Comparison of ENCODE assay signal across 26 cellular contexts in genomic region chr6:161828355-161828754, GRCh38.
"Had no signal": no experiment of that assay in that cellular context is flagged by ENCODE, and none has a peak within 500 bp of the region (broad histone marks: within the 10 kb centered on the region; RNA-seq: fewer than 3 reads in every experiment).

No MANE protein-coding gene starts in this region.

- H3K4me2 ChIP-seq: smooth muscle cell had no signal

- H3K9me3 ChIP-seq: esophagus squamous epithelium, left ventricle myocardium inferior, pancreas, prostate gland, stomach, thyroid gland, upper lobe of right lung had no signal

- H3K4me1 ChIP-seq: esophagus squamous epithelium, left ventricle myocardium inferior, pancreas, prostate gland, stomach, thyroid gland, upper lobe of right lung had no signal

- H3K4me1 Mint-ChIP-seq: activated naive CD4-positive, alpha-beta T cell treated with anti-CD3 and anti-CD28 coated beads, Interleukin-2, amount 50 U/mL, for 24 hours; activated naive CD8-positive, alpha-beta T cell treated with anti-CD3 and anti-CD28 coated beads, Interleukin-2, amount 50 U/mL, for 24 hours; activated T-helper 17 cell treated with anti-CD3 and anti-CD28 coated beads, Interleukin-2, amount 50 U/mL, for 72 hours; mesothelial cell of epicardium had no signal

- H3K27ac Mint-ChIP-seq: activated CD8-positive, alpha-beta T cell treated with anti-CD3 and anti-CD28 coated beads for 36 hours; activated naive CD4-positive, alpha-beta T cell treated with anti-CD3 and anti-CD28 coated beads, Interleukin-2, amount 50 U/mL, for 24 hours; activated naive CD8-positive, alpha-beta T cell treated with anti-CD3 and anti-CD28 coated beads, Interleukin-2, amount 50 U/mL, for 24 hours; activated T-helper 17 cell treated with anti-CD3 and anti-CD28 coated beads, Interleukin-2, amount 50 U/mL, for 72 hours; mesothelial cell of epicardium; stimulated activated naive B cell treated with anti-CD40 and anti-IgM and Interleukin-4, amounts not matched to agents 10 μg/mL and 1 μg/mL and 100 μg/mL, for 72 hours; T-helper 17 cell had no signal

- H3K36me3 ChIP-seq: esophagus squamous epithelium, left ventricle myocardium inferior, pancreas, prostate gland, stomach, thyroid gland, upper lobe of right lung had no signal

- H3K27ac ChIP-seq: esophagus squamous epithelium, left ventricle myocardium inferior, pancreas, prostate gland, stomach, thyroid gland, upper lobe of right lung had no signal

- H3K36me3 Mint-ChIP-seq: activated naive CD4-positive, alpha-beta T cell treated with anti-CD3 and anti-CD28 coated beads, Interleukin-2, amount 50 U/mL, for 24 hours; mesothelial cell of epicardium; naive B cell; stimulated activated naive B cell treated with anti-CD40 and anti-IgM and Interleukin-4, amounts not matched to agents 10 μg/mL and 1 μg/mL and 100 μg/mL, for 72 hours had no signal

- H3K27me3 Mint-ChIP-seq: activated CD8-positive, alpha-beta T cell treated with anti-CD3 and anti-CD28 coated beads for 36 hours; activated naive CD4-positive, alpha-beta T cell treated with anti-CD3 and anti-CD28 coated beads, Interleukin-2, amount 50 U/mL, for 24 hours; activated naive CD8-positive, alpha-beta T cell treated with anti-CD3 and anti-CD28 coated beads, Interleukin-2, amount 50 U/mL, for 24 hours; activated T-helper 17 cell treated with anti-CD3 and anti-CD28 coated beads, Interleukin-2, amount 50 U/mL, for 72 hours; T-helper 17 cell had no signal

- DNase-seq: activated CD4-positive, alpha-beta T cell treated with anti-CD3 and anti-CD28 coated beads for 1 hour; activated CD4-positive, alpha-beta T cell treated with anti-CD3 and anti-CD28 coated beads, Interleukin-2, amount 50 U/mL, for 1 hour; activated CD8-positive, alpha-beta T cell treated with anti-CD3 and anti-CD28 coated beads for 36 hours; activated naive CD8-positive, alpha-beta T cell treated with anti-CD3 and anti-CD28 coated beads, Interleukin-2, amount 50 U/mL, for 24 hours; activated T-cell treated with anti-CD3 and anti-CD28 coated beads, Interleukin-2, amount 50 U/mL, for 4 hours; esophagus squamous epithelium; foreskin melanocyte; islet precursor cell; left ventricle myocardium inferior; mammary epithelial cell; naive B cell; pancreas; retina; stimulated activated CD4-positive, alpha-beta T cell treated with anti-CD3 and anti-CD28 coated beads, Interleukin-15, amount 100 ng/mL, for 24 hours; stimulated activated CD4-positive, alpha-beta T cell treated with anti-CD3 and anti-CD28 coated beads, Interleukin-2, amount 100 ng/mL, for 24 hours; stimulated activated naive B cell treated with anti-CD40 and anti-IgM and Interleukin-4, amounts not matched to agents 10 μg/mL and 1 μg/mL and 100 μg/mL, for 72 hours; stomach; T-helper 17 cell; T1000; thyroid gland; upper lobe of right lung had no signal

- H3K27me3 ChIP-seq: esophagus squamous epithelium, pancreas, stomach, thyroid gland, upper lobe of right lung had no signal

- H3K4me3 ChIP-seq: esophagus squamous epithelium, left ventricle myocardium inferior, pancreas, prostate gland, smooth muscle cell, stomach, thyroid gland, upper lobe of right lung had no signal

- H3K4me3 Mint-ChIP-seq: activated CD8-positive, alpha-beta T cell treated with anti-CD3 and anti-CD28 coated beads for 36 hours; activated naive CD4-positive, alpha-beta T cell treated with anti-CD3 and anti-CD28 coated beads, Interleukin-2, amount 50 U/mL, for 24 hours; activated naive CD8-positive, alpha-beta T cell treated with anti-CD3 and anti-CD28 coated beads, Interleukin-2, amount 50 U/mL, for 24 hours; activated T-cell treated with anti-CD3 and anti-CD28 coated beads, Interleukin-2, amount 50 U/mL, for 4 hours; activated T-helper 17 cell treated with anti-CD3 and anti-CD28 coated beads, Interleukin-2, amount 50 U/mL, for 72 hours; mesothelial cell of epicardium; naive B cell; stimulated activated naive B cell treated with anti-CD40 and anti-IgM and Interleukin-4, amounts not matched to agents 10 μg/mL and 1 μg/mL and 100 μg/mL, for 72 hours; T-helper 17 cell had no signal

- H3K9me3 Mint-ChIP-seq: activated CD8-positive, alpha-beta T cell treated with anti-CD3 and anti-CD28 coated beads for 36 hours; activated naive CD4-positive, alpha-beta T cell treated with anti-CD3 and anti-CD28 coated beads, Interleukin-2, amount 50 U/mL, for 24 hours; activated naive CD8-positive, alpha-beta T cell treated with anti-CD3 and anti-CD28 coated beads, Interleukin-2, amount 50 U/mL, for 24 hours; activated T-cell treated with anti-CD3 and anti-CD28 coated beads, Interleukin-2, amount 50 U/mL, for 4 hours; activated T-helper 17 cell treated with anti-CD3 and anti-CD28 coated beads, Interleukin-2, amount 50 U/mL, for 72 hours; mesothelial cell of epicardium; naive B cell; stimulated activated naive B cell treated with anti-CD40 and anti-IgM and Interleukin-4, amounts not matched to agents 10 μg/mL and 1 μg/mL and 100 μg/mL, for 72 hours had no signal

- ATAC-seq: activated CD8-positive, alpha-beta T cell treated with anti-CD3 and anti-CD28 coated beads for 36 hours; activated naive CD8-positive, alpha-beta T cell treated with anti-CD3 and anti-CD28 coated beads, Interleukin-2, amount 50 U/mL, for 24 hours; activated T-cell treated with anti-CD3 and anti-CD28 coated beads, Interleukin-2, amount 50 U/mL, for 4 hours; activated T-helper 17 cell treated with anti-CD3 and anti-CD28 coated beads, Interleukin-2, amount 50 U/mL, for 72 hours; pancreas; stimulated activated naive B cell treated with anti-CD40 and anti-IgM and Interleukin-4, amounts not matched to agents 10 μg/mL and 1 μg/mL and 100 μg/mL, for 72 hours; T-helper 17 cell; upper lobe of right lung had no signal
